Comparison of ENCODE assay signal across 8 cellular contexts in the genomic region with DNA sequence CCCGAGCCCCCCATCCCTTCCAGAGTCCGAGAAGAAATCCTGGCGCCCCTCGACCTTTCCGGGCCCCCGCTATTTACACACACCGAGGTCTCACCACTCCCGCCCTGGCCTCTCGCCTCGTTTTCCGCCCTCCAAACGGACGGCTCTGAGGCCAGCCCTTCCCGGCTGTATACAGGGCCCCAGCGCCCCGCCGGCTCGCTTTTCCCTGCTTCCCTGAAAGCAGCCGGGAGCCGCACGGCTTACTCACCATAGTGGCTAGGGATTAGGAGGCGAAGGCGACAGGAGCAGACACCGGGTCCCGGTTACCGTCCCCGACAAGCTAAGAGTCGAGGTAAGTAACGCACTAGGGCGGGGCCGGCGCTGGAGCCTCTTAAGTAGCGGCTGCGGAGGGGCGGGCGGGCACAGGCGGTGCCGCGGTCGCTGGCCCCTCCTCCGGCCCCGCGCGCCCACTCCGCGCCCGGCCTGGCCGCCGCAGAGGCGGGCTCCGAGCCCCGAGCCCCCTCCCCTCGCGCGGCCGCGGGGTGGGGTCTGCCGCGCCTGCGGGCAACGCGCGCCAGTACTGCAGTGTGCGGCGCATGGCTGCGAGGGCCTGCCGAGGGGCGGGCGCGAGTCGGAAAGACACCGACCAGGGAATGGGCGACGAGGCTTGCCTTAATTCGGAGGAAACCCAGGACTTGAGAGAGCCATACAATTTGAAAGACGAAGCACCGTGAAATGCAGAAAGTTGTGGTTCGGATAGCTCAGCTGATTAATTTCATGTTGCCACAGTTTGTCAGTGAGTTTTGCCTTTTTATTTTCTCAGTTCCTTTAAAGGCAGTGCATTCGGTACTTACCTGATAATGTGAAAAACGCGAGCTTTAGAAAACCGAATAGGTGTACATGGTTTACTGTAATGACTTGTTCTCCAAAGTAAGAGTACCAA. TPM values are rescaled to one million over a fixed set of nuclear protein-coding genes. Genes with fewer than 3 reads are reported as not detected.
DNase-seq lines count a peak whose midpoint lies in the region; ATAC-seq and TF ChIP-seq lines count a peak whose summit lies in the region.

Gene TUBA1B, minus strand, starts transcription at position 345 of the 922 bp plus-strand sequence. Its CDS starts 95 bp downstream, at position 250.

- no peaks in the 10 kb centered on the region for H3K9me3 Mint-ChIP-seq in activated CD4-positive, alpha-beta T cell treated with anti-CD3 and anti-CD28 coated beads, Interleukin-2, amount 10 ng/mL, durations not matched to agents 24 days and 14 days

- DNase-seq in BE2C, result peak; percentile 95
- DNase-seq in GM19240 (ENCODE audit: insufficient read length, low spot score), result peak; percentile 66
- peak; percentile 85 for DNase-seq in NCI-H526 treated with DMSO at 0.1 percent for 48 hours (lab: John Stamatoyannopoulos, UW)
- peak; percentile 97 for DNase-seq in activated CD4-positive, alpha-beta T cell treated with anti-CD3 and anti-CD28 coated beads, Interleukin-2, amount 10 ng/mL, durations not matched to agents 24 days and 14 days
- DNase-seq in stimulated activated CD4-positive, alpha-beta T cell treated with anti-CD3 and anti-CD28 coated beads, Interleukin-1b, Interleukin-23, amount 100 ng/mL, for 4 hours (ENCODE audit: low read depth in 2 of 2), result peak; percentile 88 to 90

- TF ChIP-seq CTCF in BE2C (IDR thresholded peaks at IDR 0.05; ENCODE audit: low read depth, low read length), result no peak

- ATAC-seq in HG03442 (IDR thresholded peaks at IDR 0.05; ENCODE audit: unreplicated experiment), result peak; percentile 62

- H3K27me3 ChIP-seq in BE2C, result no peaks in the 10 kb centered on the region
- no peaks in the 10 kb centered on the region for H3K27me3 ChIP-seq in layer of hippocampus (ENCODE audit: control insufficient read depth, insufficient read depth, low read length)

- H3K36me3 ChIP-seq in BE2C, result peaks cover 41% of the 10 kb centered on the region

- H3K36me3 Mint-ChIP-seq in activated CD4-positive, alpha-beta T cell treated with anti-CD3 and anti-CD28 coated beads, Interleukin-2, amount 10 ng/mL, durations not matched to agents 24 days and 14 days (ENCODE audit: low read depth), result peaks cover 46% of the 10 kb centered on the region

- peaks cover 7% of the 10 kb centered on the region; the same call in 1 of the 2 replicates for H3K4me1 ChIP-seq in BE2C

- peaks cover 36% of the 10 kb centered on the region for H3K4me1 Mint-ChIP-seq in activated CD4-positive, alpha-beta T cell treated with anti-CD3 and anti-CD28 coated beads, Interleukin-2, amount 10 ng/mL, durations not matched to agents 24 days and 14 days

- H3K4me3 Mint-ChIP-seq in activated CD4-positive, alpha-beta T cell treated with anti-CD3 and anti-CD28 coated beads, Interleukin-2, amount 10 ng/mL, durations not matched to agents 24 days and 14 days, result peak within 1 kb of the TSS; percentile 98

- intact Hi-C loops in activated CD4-positive, alpha-beta T cell treated with anti-CD3 and anti-CD28 coated beads, Interleukin-2, amount 10 ng/mL, durations not matched to agents 24 days and 14 days (cut with micrococcal nuclease), result loop anchor here (1.0 to 5.0 kb wide), 5 partner anchors 58 to 611 kb away; partner anchors contain the start of genes PRKAG1, TMBIM6, TUBA1A and TUBA1C

- peak within 1 kb of the TSS; percentile 99 for H3K27ac Mint-ChIP-seq in activated CD4-positive, alpha-beta T cell treated with anti-CD3 and anti-CD28 coated beads, Interleukin-2, amount 10 ng/mL, durations not matched to agents 24 days and 14 days

- peaks cover 2% of the 10 kb centered on the region for H3K27me3 Mint-ChIP-seq in activated CD4-positive, alpha-beta T cell treated with anti-CD3 and anti-CD28 coated beads, Interleukin-2, amount 10 ng/mL, durations not matched to agents 24 days and 14 days

- peak within 1 kb of the TSS; percentile 98 for H3K27ac ChIP-seq in cingulate gyrus (ENCODE audit: low read depth, low read length)
- H3K27ac ChIP-seq in layer of hippocampus (ENCODE audit: low read depth, low read length), result peak within 1 kb of the TSS; percentile 99

- peak within 1 kb of the TSS; percentile 99 for H3K4me3 ChIP-seq in BE2C (ENCODE audit: low read depth, low read length)

- no peaks in the 10 kb centered on the region for H3K9me3 ChIP-seq in BE2C

RNA-seq across cellular contexts. Expression of gene TUBA1B, which starts in this region (rescaled TPM):
- 1,105 TPM for polyA plus RNA-seq in BE2C (2012; ENCODE audit: insufficient read depth, insufficient read length, low read depth)
- total RNA-seq in activated CD4-positive, alpha-beta T cell treated with anti-CD3 and anti-CD28 coated beads, Interleukin-2, amount 10 ng/mL, durations not matched to agents 24 days and 14 days, result 1,679 and 1,696 TPM in 2 replicates

Comparison
In these comparisons a context has a peak if more than half of its experiments do, and no peak if none do; other contexts are left out.
1. Peak in every context shown above with its lines: DNase-seq, ATAC-seq, H3K4me3 ChIP-seq and H3K27ac ChIP-seq.